ENCODE assay signal across 28 cellular contexts in the genomic region with DNA sequence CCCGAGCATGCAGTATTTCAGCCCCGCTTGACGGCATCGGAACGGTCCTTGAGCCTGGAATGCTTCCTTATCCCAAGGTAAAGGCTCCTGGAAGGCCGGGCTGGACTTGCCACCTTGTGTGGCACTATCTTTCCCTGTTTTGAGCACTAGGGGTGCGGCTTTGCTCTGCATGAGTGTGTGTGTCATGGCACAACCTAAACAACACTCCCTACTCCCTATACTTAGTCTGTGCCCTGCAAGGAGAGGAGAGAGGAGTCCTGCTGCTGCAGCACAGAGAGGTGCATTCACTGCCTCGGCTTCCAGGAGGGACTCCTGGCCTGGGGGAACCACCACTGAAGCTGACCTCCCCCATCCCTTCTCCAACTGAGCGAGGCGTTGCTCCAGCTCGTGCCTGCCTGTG.
"Had no signal": no experiment of that assay in that cellular context is flagged by ENCODE, and none has a peak within 500 bp of the region (broad histone marks: within the 10 kb centered on the region; RNA-seq: fewer than 3 reads in every experiment).

No MANE protein-coding gene starts in this region.

- H3K36me3 ChIP-seq: colonic mucosa, esophagus muscularis mucosa, esophagus squamous epithelium, gastrocnemius medialis, gastroesophageal sphincter, heart left ventricle, heart right ventricle had no signal

- H3K27me3 ChIP-seq: colonic mucosa had no signal

- FAIRE-seq: colon, endometrium, endothelial cell of umbilical vein, frontal cortex had no signal

- H3K9me3 ChIP-seq: colonic mucosa, esophagus muscularis mucosa, esophagus squamous epithelium, gastrocnemius medialis, gastroesophageal sphincter, heart left ventricle, heart right ventricle had no signal

- H3K4me3 ChIP-seq: colonic mucosa, coronary artery, dorsolateral prefrontal cortex, esophagus muscularis mucosa, esophagus squamous epithelium, gastrocnemius medialis, gastroesophageal sphincter, heart left ventricle, heart right ventricle had no signal

- H3K27ac ChIP-seq: colonic mucosa, coronary artery, dorsolateral prefrontal cortex, epithelial cell of prostate, esophagus muscularis mucosa, esophagus squamous epithelium, foreskin keratinocyte, gastrocnemius medialis, gastroesophageal sphincter, heart left ventricle, heart right ventricle had no signal

- DNase-seq: colonic mucosa; cortex of kidney; dermis blood vessel endothelial cell; dorsolateral prefrontal cortex; effector CD4-positive, alpha-beta T cell; effector CD8-positive, alpha-beta T cell; effector memory CD4-positive, alpha-beta T cell; effector memory CD8-positive, alpha-beta T cell; endodermal cell; erythroblast; esophagus squamous epithelium; foreskin fibroblast; foreskin keratinocyte; foreskin melanocyte; gastrocnemius medialis; glutamatergic neuron; head of caudate nucleus; heart left ventricle; heart right ventricle had no signal

- ATAC-seq: effector memory CD8-positive, alpha-beta T cell; esophagus mucosa; foreskin keratinocyte; gastrocnemius medialis; gastroesophageal sphincter; heart left ventricle; heart right ventricle had no signal

- H3K4me1 ChIP-seq: colonic mucosa, esophagus muscularis mucosa, gastrocnemius medialis, gastroesophageal sphincter had no signal
